17 cellular contexts compared by ENCODE assay signal in genomic region chrX:123871309-123871708, GRCh38. TPM values are rescaled to one million over a fixed set of nuclear protein-coding genes. Genes with fewer than 3 reads are reported as not detected.
DNase-seq lines count a peak whose midpoint lies in the region; ATAC-seq and TF ChIP-seq lines count a peak whose summit lies in the region.
"Had no signal": no experiment of that assay in that cellular context is flagged by ENCODE, and none has a peak within 500 bp of the region (broad histone marks: within the 10 kb centered on the region; RNA-seq: fewer than 3 reads in every experiment).

No MANE protein-coding gene starts in this region.

- H3K9me3 Mint-ChIP-seq in IgD-negative memory B cell: no peaks in the 10 kb centered on the region
- H3K9me3 Mint-ChIP-seq in memory B cell: no peaks in the 10 kb centered on the region
- H3K9me3 Mint-ChIP-seq: stimulated activated effector memory CD8-positive, alpha-beta T cell treated with anti-CD3 and anti-CD28 coated beads, Interleukin-12 subunit alpha, Interleukin-12 subunit beta, amount 100 ng/mL, for 72 hours; T-helper 1 cell treated with Interleukin-12 subunit alpha and Interleukin-12 subunit beta and Interleukin-4 antibody, amounts not matched to agents 30 μg/mL and 1 μg/mL, for 36 hours had no signal

- H3K36me3 ChIP-seq in upper lobe of left lung: no peaks in the 10 kb centered on the region
- H3K36me3 ChIP-seq: neural progenitor cell, transverse colon had no signal

- TF ChIP-seq POLR2A in upper lobe of left lung (IDR thresholded peaks at IDR 0.05): no peak

- no peaks in the 10 kb centered on the region for H3K27me3 ChIP-seq in upper lobe of left lung
- H3K27me3 ChIP-seq: neural progenitor cell, transverse colon had no signal

- TF ChIP-seq CTCF in upper lobe of left lung (IDR thresholded peaks at IDR 0.05): no peak

- H3K27me3 Mint-ChIP-seq in IgD-negative memory B cell (no peaks in the 10 kb centered on the region), memory B cell (no peaks in the 10 kb centered on the region)

- no peak overlapping the region for H3K27ac ChIP-seq in upper lobe of left lung
- H3K27ac ChIP-seq: neural progenitor cell, transverse colon had no signal

- no peaks in the 10 kb centered on the region for H3K9me3 ChIP-seq in upper lobe of left lung
- H3K9me3 ChIP-seq: transverse colon had no signal

- H3K4me3 ChIP-seq in upper lobe of left lung: no peak overlapping the region
- H3K4me3 ChIP-seq: neural progenitor cell, transverse colon had no signal

- H3K4me3 Mint-ChIP-seq in IgD-negative memory B cell: peak overlapping the region in 1 of 4 donors; percentile 54
- peak overlapping the region; percentile 3 for H3K4me3 Mint-ChIP-seq in memory B cell
- H3K4me3 Mint-ChIP-seq: neural progenitor cell; stimulated activated effector memory CD8-positive, alpha-beta T cell treated with anti-CD3 and anti-CD28 coated beads, Interleukin-12 subunit alpha, Interleukin-12 subunit beta, amount 100 ng/mL, for 72 hours; T-helper 1 cell treated with Interleukin-12 subunit alpha and Interleukin-12 subunit beta and Interleukin-4 antibody, amounts not matched to agents 30 μg/mL and 1 μg/mL, for 36 hours had no signal

- peak; percentile 56 for ATAC-seq in GM18511 (IDR thresholded peaks at IDR 0.05; ENCODE audit: unreplicated experiment)
- peak; percentile 46 for ATAC-seq in GM21619 (IDR thresholded peaks at IDR 0.05; ENCODE audit: unreplicated experiment)
- peak; percentile 56 for ATAC-seq in memory B cell (ENCODE audit: low read depth)
- ATAC-seq in HG02938 (IDR thresholded peaks at IDR 0.05; ENCODE audit: unreplicated experiment): no peak
- no peak for ATAC-seq in HG03378 (IDR thresholded peaks at IDR 0.05; ENCODE audit: unreplicated experiment)
- no peak for ATAC-seq in upper lobe of left lung (ENCODE audit: low FRiP score in 2 of 2)
- ATAC-seq: stimulated activated effector memory CD8-positive, alpha-beta T cell treated with anti-CD3 and anti-CD28 coated beads, Interleukin-12 subunit alpha, Interleukin-12 subunit beta, amount 100 ng/mL, for 72 hours had no signal

- H3K4me1 ChIP-seq in upper lobe of left lung: peaks cover 0 to 12% (median 0%) of the 10 kb centered on the region in 4 donors
- H3K4me1 ChIP-seq: neural progenitor cell had no signal

- peaks cover 5 to 16% (median 16%) of the 10 kb centered on the region in 3 donors for H3K4me1 Mint-ChIP-seq in IgD-negative memory B cell
- H3K4me1 Mint-ChIP-seq in memory B cell: peaks cover 6% of the 10 kb centered on the region
- H3K4me1 Mint-ChIP-seq: neural progenitor cell had no signal

- DNase-seq in memory B cell (ENCODE audit: low spot score in 2 of 2) (no peak), upper lobe of left lung (no peak)
- DNase-seq in activated naive CD4-positive, alpha-beta T cell treated with anti-CD3 and anti-CD28 coated beads, Interleukin-2, amount 50 U/mL, for 16 hours: no peak
- DNase-seq: foreskin fibroblast, kidney glomerular epithelial cell, NCI-H1417, NCI-H226, SIG-M5, transverse colon had no signal

- H3K27ac Mint-ChIP-seq in IgD-negative memory B cell (peak overlapping the region in 2 of 3 donors; percentile 54 to 73), memory B cell (peak overlapping the region; percentile 38)
- H3K27ac Mint-ChIP-seq: neural progenitor cell; stimulated activated effector memory CD8-positive, alpha-beta T cell treated with anti-CD3 and anti-CD28 coated beads, Interleukin-12 subunit alpha, Interleukin-12 subunit beta, amount 100 ng/mL, for 72 hours; T-helper 1 cell treated with Interleukin-12 subunit alpha and Interleukin-12 subunit beta and Interleukin-4 antibody, amounts not matched to agents 30 μg/mL and 1 μg/mL, for 36 hours had no signal

- TF ChIP-seq EP300 in upper lobe of left lung (IDR thresholded peaks at IDR 0.05): no peak

- H3K36me3 Mint-ChIP-seq in IgD-negative memory B cell (no peaks in the 10 kb centered on the region), memory B cell (no peaks in the 10 kb centered on the region)

- 65 to 68% methylated on average over 2 of the region's 2 CpGs for WGBS in upper lobe of left lung, 2 donors

RNA-seq across cellular contexts. Expression of gene XIAP, which starts 11.5 kb away (rescaled TPM):
- polyA plus RNA-seq in IgD-negative memory B cell: 10.9 TPM
- 10 to 100 TPM; 28.3 to 64.2 (median 46.8) TPM for total RNA-seq in upper lobe of left lung

Comparison
In these comparisons a context has a peak if more than half of its experiments do, and no peak if none do; other contexts are left out.
1. ATAC-seq: peak in GM18511 (single experiment), GM21619 (single experiment) and memory B cell (single experiment); none in HG02938 (single experiment), HG03378 (single experiment) and upper lobe of left lung (0 of 2).